Comparison of ENCODE assay signal across 10 cellular contexts in the genomic region with DNA sequence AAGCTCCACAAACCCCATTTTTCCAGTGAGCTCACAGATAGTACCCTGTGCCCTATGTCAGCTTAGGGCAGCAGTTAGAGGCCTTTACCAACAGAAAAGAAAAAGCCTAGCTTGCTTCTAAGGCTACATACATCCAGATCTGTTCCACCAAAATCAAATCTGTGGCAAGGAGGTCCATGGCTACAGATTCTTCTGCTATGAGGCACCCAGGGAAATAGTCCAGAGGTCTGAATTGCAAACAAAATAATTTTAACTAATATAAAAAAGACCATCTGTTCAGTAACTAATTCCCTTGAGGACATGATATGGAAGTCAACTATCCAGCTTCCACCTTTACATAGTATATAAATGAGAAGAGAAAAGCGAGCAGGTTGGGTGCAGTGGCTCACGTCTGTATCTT.
DNase-seq lines count a peak whose midpoint lies in the region; ATAC-seq and TF ChIP-seq lines count a peak whose summit lies in the region.
"Had no signal": no experiment of that assay in that cellular context is flagged by ENCODE, and none has a peak within 500 bp of the region (broad histone marks: within the 10 kb centered on the region; RNA-seq: fewer than 3 reads in every experiment).

No MANE protein-coding gene starts in this region.

- in situ Hi-C loops in transverse colon (cut with MboI; ENCODE audit: low pct_ligation_motif_present in 1 of 4, low pct_unique_long_range_greater_than_20kb in 1 of 4, low sequenced_read_pairs in 3 of 4), result no loop called here

- H3K4me1 ChIP-seq in Karpas-422 (ENCODE audit: low read length), result peaks cover 54% of the 10 kb centered on the region
- peaks cover 47% of the 10 kb centered on the region for H3K4me1 ChIP-seq in adipocyte (ENCODE audit: control insufficient read depth, insufficient read depth, low read length)
- peaks cover 0 to 49% (median 17%) of the 10 kb centered on the region in 4 donors for H3K4me1 ChIP-seq in right lobe of liver
- H3K4me1 ChIP-seq in transverse colon, result peaks cover 6 to 17% (median 10%) of the 10 kb centered on the region in 4 donors

- 72% methylated on average over 2 of the region's 2 CpGs for WGBS in right lobe of liver (ENCODE audit: insufficient coverage, low coverage, low lambda C conversion rate, missing lambda C conversion rate)
- WGBS in transverse colon (ENCODE audit: low coverage in 1 of 2), 2 donors, result 80 to 92% methylated on average over 2 of the region's 2 CpGs

- no peak for TF ChIP-seq POLR2A in right lobe of liver (IDR thresholded peaks at IDR 0.05)
- no peak for TF ChIP-seq POLR2A in transverse colon (IDR thresholded peaks at IDR 0.05)

- TF ChIP-seq CTCF in right lobe of liver (IDR thresholded peaks at IDR 0.05) (no peak), transverse colon (IDR thresholded peaks at IDR 0.05) (no peak)

- intact Hi-C loops in right lobe of liver (cut with DNase I), result no loop called here
- intact Hi-C loops in transverse colon (cut with DNase I; ENCODE audit: low total_unique reads), result no loop called here

- ATAC-seq in right lobe of liver (no peak), GM18520 (IDR thresholded peaks at IDR 0.05; ENCODE audit: unreplicated experiment) (no peak), HG02981 (IDR thresholded peaks at IDR 0.05; ENCODE audit: unreplicated experiment) (no peak)

- DNase-seq in Karpas-422 (no peak), adipocyte (ENCODE audit: low read depth) (peak; percentile 31), right lobe of liver (no peak), transverse colon (no peak), glomerular visceral epithelial cell (ENCODE audit: extremely low spot score) (no peak)
- DNase-seq: CD4-positive, alpha-beta memory T cell; stimulated activated CD4-positive, alpha-beta T cell treated with anti-CD3 and anti-CD28 coated beads, Interleukin-2, amount 100 ng/mL, for 24 hours; stimulated activated CD8-positive, alpha-beta memory T cell treated with anti-CD3 and anti-CD28 coated beads, Interleukin-4, amount 100 ng/mL, for 48 hours had no signal

- H4K20me1 ChIP-seq in Karpas-422 (ENCODE audit: insufficient read depth, low read depth, low read length), result no peaks in the 10 kb centered on the region

- TF ChIP-seq EP300 in transverse colon (IDR thresholded peaks at IDR 0.05; ENCODE audit: low read depth), result no peak

- H3K79me2 ChIP-seq in Karpas-422 (ENCODE audit: low read length), result peaks cover 49% of the 10 kb centered on the region

- no peaks in the 10 kb centered on the region for H3K9me3 ChIP-seq in Karpas-422 (ENCODE audit: low read length)
- no peaks in the 10 kb centered on the region for H3K9me3 ChIP-seq in adipocyte (ENCODE audit: control insufficient read depth, low read length)
- no peaks in the 10 kb centered on the region for H3K9me3 ChIP-seq in right lobe of liver
- H3K9me3 ChIP-seq in transverse colon, result no peaks in the 10 kb centered on the region

- H2AFZ ChIP-seq in Karpas-422 (ENCODE audit: low read length), result no peak overlapping the region

- H3K9me2 ChIP-seq in Karpas-422 (replicated peaks; ENCODE audit: insufficient read depth, low read length), result no peaks in the 10 kb centered on the region

- peak overlapping the region; percentile 42; the same call in 1 of the 2 replicates for H3K27ac ChIP-seq in Karpas-422 (ENCODE audit: low read length)
- H3K27ac ChIP-seq in right lobe of liver, result peak overlapping the region; percentile 52 to 61 (median 54)
- peak overlapping the region in 3 of 4 donors; percentile 39 to 77 (median 72) for H3K27ac ChIP-seq in transverse colon

- no peak overlapping the region for H3K9ac ChIP-seq in Karpas-422 (ENCODE audit: low read length)
- peak overlapping the region; percentile 68 for H3K9ac ChIP-seq in adipocyte (ENCODE audit: low read length)

- H3K4me2 ChIP-seq in Karpas-422 (ENCODE audit: low read depth, low read length, poor library complexity, severe bottlenecking), result no peak overlapping the region

- no peaks in the 10 kb centered on the region for H3K27me3 ChIP-seq in Karpas-422 (ENCODE audit: low read length)
- H3K27me3 ChIP-seq in adipocyte (replicated peaks; ENCODE audit: control insufficient read depth, insufficient read depth, low read length), result no peaks in the 10 kb centered on the region
- no peaks in the 10 kb centered on the region for H3K27me3 ChIP-seq in right lobe of liver
- no peaks in the 10 kb centered on the region for H3K27me3 ChIP-seq in transverse colon

- H3K36me3 ChIP-seq in Karpas-422 (ENCODE audit: insufficient read depth, low read length) (no peaks in the 10 kb centered on the region), adipocyte (ENCODE audit: control insufficient read depth, insufficient read depth, low read length, severe bottlenecking) (no peaks in the 10 kb centered on the region), right lobe of liver (no peaks in the 10 kb centered on the region), transverse colon (no peaks in the 10 kb centered on the region)

- no peak overlapping the region for H3K4me3 ChIP-seq in Karpas-422 (ENCODE audit: low read length)
- peak overlapping the region; percentile 5 for H3K4me3 ChIP-seq in adipocyte (ENCODE audit: low read length)
- no peak overlapping the region for H3K4me3 ChIP-seq in right lobe of liver
- no peak overlapping the region for H3K4me3 ChIP-seq in transverse colon
